Comparison of ENCODE assay signal across 8 cellular contexts in genomic region chr5:160008877-160009590, GRCh38. TPM values are rescaled to one million over a fixed set of nuclear protein-coding genes. Genes with fewer than 3 reads are reported as not detected.
DNase-seq lines count a peak whose midpoint lies in the region; ATAC-seq lines count a peak whose summit lies in the region.

Gene TTC1, plus strand, starts transcription at chr5:160009139. Its CDS starts 1,390 bp downstream, at chr5:160010529.

- H3K4me3 ChIP-seq in BLaER1, result peak within 1 kb of the TSS; percentile 87

- peak within 1 kb of the TSS; percentile 99 for H3K27ac Mint-ChIP-seq in activated CD4-positive, alpha-beta T cell treated with anti-CD3 and anti-CD28 coated beads, Interleukin-2, amount 10 ng/mL, durations not matched to agents 24 days and 14 days

- DNase-seq in NCI-H526 treated with DMSO at 0.1 percent for 48 hours (lab: John Stamatoyannopoulos, UW) (peak; percentile 91), cortex of kidney (lab: John Stamatoyannopoulos, UW) (peak; percentile 7), left colon (peak; percentile 96 to 98)
- DNase-seq in activated CD4-positive, alpha-beta T cell treated with anti-CD3 and anti-CD28 coated beads, Interleukin-2, amount 10 ng/mL, durations not matched to agents 24 days and 14 days, result peak; percentile 97
- peak; percentile 94 for DNase-seq in stimulated activated CD4-positive, alpha-beta T cell treated with anti-CD3 and anti-CD28 coated beads, Interleukin-1b, Interleukin-23, amount 100 ng/mL, for 48 hours

- no peaks in the 10 kb centered on the region for H3K9me3 Mint-ChIP-seq in activated CD4-positive, alpha-beta T cell treated with anti-CD3 and anti-CD28 coated beads, Interleukin-2, amount 10 ng/mL, durations not matched to agents 24 days and 14 days

- peak; percentile 99 for ATAC-seq in GM19324 (IDR thresholded peaks at IDR 0.05; ENCODE audit: low FRiP score, unreplicated experiment)
- ATAC-seq in HG03469 (IDR thresholded peaks at IDR 0.05; ENCODE audit: unreplicated experiment), result peak; percentile 99
- peak; percentile 92 for ATAC-seq in left colon

- H3K4me1 ChIP-seq in BLaER1, result peaks cover 21% of the 10 kb centered on the region

- peaks cover 2% of the 10 kb centered on the region for H3K27me3 Mint-ChIP-seq in activated CD4-positive, alpha-beta T cell treated with anti-CD3 and anti-CD28 coated beads, Interleukin-2, amount 10 ng/mL, durations not matched to agents 24 days and 14 days

- H3K36me3 Mint-ChIP-seq in activated CD4-positive, alpha-beta T cell treated with anti-CD3 and anti-CD28 coated beads, Interleukin-2, amount 10 ng/mL, durations not matched to agents 24 days and 14 days (ENCODE audit: low read depth), result peaks cover 26% of the 10 kb centered on the region

- peak within 1 kb of the TSS; percentile 98 for H3K4me2 ChIP-seq in BLaER1

- intact Hi-C loops in activated CD4-positive, alpha-beta T cell treated with anti-CD3 and anti-CD28 coated beads, Interleukin-2, amount 10 ng/mL, durations not matched to agents 24 days and 14 days (cut with micrococcal nuclease), result loop anchor here (1.0 to 2.0 kb wide), 5 partner anchors 110 to 802 kb away; partner anchors contain the start of genes PWWP2A and SLU7
- intact Hi-C loops in left colon (cut with DNase I, micrococcal nuclease), result no loop called here

- H3K9ac ChIP-seq in BLaER1, result peak within 1 kb of the TSS; percentile 86

- peak within 1 kb of the TSS; percentile 79 for H3K27ac ChIP-seq in BLaER1

- peaks cover 30% of the 10 kb centered on the region for H3K36me3 ChIP-seq in BLaER1

- no peaks in the 10 kb centered on the region for H3K27me3 ChIP-seq in BLaER1

- H3K9me3 ChIP-seq in BLaER1, result no peaks in the 10 kb centered on the region

- H3K4me1 Mint-ChIP-seq in activated CD4-positive, alpha-beta T cell treated with anti-CD3 and anti-CD28 coated beads, Interleukin-2, amount 10 ng/mL, durations not matched to agents 24 days and 14 days, result peaks cover 25% of the 10 kb centered on the region

- H3K4me3 Mint-ChIP-seq in activated CD4-positive, alpha-beta T cell treated with anti-CD3 and anti-CD28 coated beads, Interleukin-2, amount 10 ng/mL, durations not matched to agents 24 days and 14 days, result peak within 1 kb of the TSS; percentile 97

- H4K20me1 ChIP-seq in BLaER1, result peaks cover 31% of the 10 kb centered on the region

RNA-seq across cellular contexts. Expression of gene TTC1, which starts in this region (rescaled TPM):
- total RNA-seq in activated CD4-positive, alpha-beta T cell treated with anti-CD3 and anti-CD28 coated beads, Interleukin-2, amount 10 ng/mL, durations not matched to agents 24 days and 14 days, result 64.8 and 68.0 TPM in 2 replicates
- 10 to 100 TPM; 40.2 to 41.7 TPM for total RNA-seq in left colon

Comparison
In these comparisons a context has a peak if more than half of its experiments do, and no peak if none do; other contexts are left out.
1. Peak in every context shown above with its lines: DNase-seq, ATAC-seq, H3K4me3 ChIP-seq and H3K27ac ChIP-seq.
2. DNase-seq: peak in every context shown above with its lines; median percentile 97 in activated CD4-positive, alpha-beta T cell treated with anti-CD3 and anti-CD28 coated beads, Interleukin-2, amount 10 ng/mL, durations not matched to agents 24 days and 14 days; 97 in left colon; 94 in stimulated activated CD4-positive, alpha-beta T cell treated with anti-CD3 and anti-CD28 coated beads, Interleukin-1b, Interleukin-23, amount 100 ng/mL, for 48 hours; 91 in NCI-H526 treated with DMSO at 0.1 percent for 48 hours; 7 in cortex of kidney.